Comparison of ENCODE assay signal across 8 cellular contexts in genomic region chr4:1167244-1167949, GRCh38. TPM values are rescaled to one million over a fixed set of nuclear protein-coding genes. Genes with fewer than 3 reads are reported as not detected.
DNase-seq lines count a peak whose midpoint lies in the region; ATAC-seq and TF ChIP-seq lines count a peak whose summit lies in the region.

No MANE protein-coding gene starts in this region.

- no peak for TF ChIP-seq POLR2A in lower leg skin (IDR thresholded peaks at IDR 0.05)

- intact Hi-C loops in lower leg skin (cut with DNase I; ENCODE audit: low total_unique reads), result loop anchor here (10.0 kb wide), 1 partner anchor 97 kb away; no protein-coding TSS in a partner anchor

- ATAC-seq in GM19023 (IDR thresholded peaks at IDR 0.05; ENCODE audit: unreplicated experiment), result peak; percentile 86
- peak; percentile 86 for ATAC-seq in HG03280 (IDR thresholded peaks at IDR 0.05; ENCODE audit: unreplicated experiment)

- WGBS in lower leg skin, 2 donors, result 5 to 10% methylated on average over 51 of the region's 51 CpGs

- H3K4me3 ChIP-seq in lower leg skin (ENCODE audit: low read depth, poor library complexity, severe bottlenecking), result peak overlapping the region; percentile 20

- peak in 1 of 3 donors; percentile 89 for TF ChIP-seq CTCF in lower leg skin (IDR thresholded peaks at IDR 0.05)

- DNase-seq in AG08396 (ENCODE audit: low spot score), result peak; percentile 79
- peak; percentile 86 to 92 for DNase-seq in NCI-H524 (lab: John Stamatoyannopoulos, UW)
- peak; percentile 94 for DNase-seq in activated CD4-positive, alpha-beta T cell treated with anti-CD3 and anti-CD28 coated beads for 48 hours
- peak; percentile 83 for DNase-seq in dermis blood vessel endothelial cell
- DNase-seq in lower leg skin (ENCODE audit: low spot score in 2 of 2), result peak in 1 of 2 donors; percentile 95
- peak; percentile 81 to 86 for DNase-seq in stimulated activated CD4-positive, alpha-beta T cell treated with anti-CD3 and anti-CD28 coated beads, Interleukin-4, amount 100 ng/mL, for 4 hours

RNA-seq across cellular contexts. Expression of gene SPON2, which starts 5.0 kb away (rescaled TPM):
- total RNA-seq in dermis blood vessel endothelial cell (0.65 and 1.5 TPM in 2 replicates), lower leg skin (10 to 100 TPM; 19.1 to 39.8 (median 32.8) TPM)

RNA-seq across cellular contexts. Expression of gene RNF212, which starts 54.0 kb away (rescaled TPM):
- 0.85 and 1.1 TPM in 2 replicates for total RNA-seq in dermis blood vessel endothelial cell
- total RNA-seq in lower leg skin, result 10 to 100 TPM in 2 of 4 donors, 1 to 10 TPM in 2; 2.9 to 11.8 (median 8.5) TPM
